ENCODE assay signal across 20 cellular contexts in genomic region chr7:109476409-109476808, GRCh38.
DNase-seq lines count a peak whose midpoint lies in the region; ATAC-seq and TF ChIP-seq lines count a peak whose summit lies in the region.
"Had no signal": no experiment of that assay in that cellular context is flagged by ENCODE, and none has a peak within 500 bp of the region (broad histone marks: within the 10 kb centered on the region; RNA-seq: fewer than 3 reads in every experiment).

No MANE protein-coding gene starts in this region.

- intact Hi-C loops in A673 (cut with micrococcal nuclease; ENCODE audit: unreplicated experiment) = no loop called here

- CTCF ChIA-PET in A673 (lab: Charles Lee) = no interaction called here

- H3K9me3 ChIP-seq in A673 (ENCODE audit: low read depth, low read length, poor library complexity, severe bottlenecking) (no peaks in the 10 kb centered on the region), Karpas-422 (ENCODE audit: low read length) (no peaks in the 10 kb centered on the region)
- H3K9me3 ChIP-seq: HAP-1 had no signal

- H3K4me3 ChIP-seq in A673 (ENCODE audit: low read depth, low read length, poor library complexity, severe bottlenecking) (no peak overlapping the region), Karpas-422 (ENCODE audit: low read length) (no peak overlapping the region)
- H3K4me3 ChIP-seq: GM23248, HAP-1, PC-9 had no signal

- no peak overlapping the region for H3K9ac ChIP-seq in Karpas-422 (ENCODE audit: low read length)
- H3K9ac ChIP-seq: GM23248, SK-N-SH had no signal

- H3K4me2 ChIP-seq in Karpas-422 (ENCODE audit: low read depth, low read length, poor library complexity, severe bottlenecking) = no peak overlapping the region
- H3K4me2 ChIP-seq: PC-9, SK-N-SH had no signal

- no peaks in the 10 kb centered on the region for H4K20me1 ChIP-seq in Karpas-422 (ENCODE audit: insufficient read depth, low read depth, low read length)

- POLR2A ChIA-PET in A673 (lab: Charles Lee; ENCODE audit: low non-redundant PET) = no interaction called here

- H3K36me3 ChIP-seq in A673 (ENCODE audit: insufficient read depth, low read length, poor library complexity, severe bottlenecking) (no peaks in the 10 kb centered on the region), Karpas-422 (ENCODE audit: insufficient read depth, low read length) (no peaks in the 10 kb centered on the region)
- H3K36me3 ChIP-seq: HAP-1 had no signal

- H2AFZ ChIP-seq in Karpas-422 (ENCODE audit: low read length) = no peak overlapping the region
- H2AFZ ChIP-seq: GM23248, PC-9 had no signal

- BruUV-seq in A673 (replicated peaks; lab: Mats Ljungman, UMichigan) = no TSS peak

- ATAC-seq in HG03159 (IDR thresholded peaks at IDR 0.05; ENCODE audit: unreplicated experiment) = no peak
- no peak for ATAC-seq in GM21576 (IDR thresholded peaks at IDR 0.05; ENCODE audit: unreplicated experiment)

- DNase-seq in A673 (ENCODE audit: low spot score) (peak; percentile 38), NCI-H1105 (lab: John Stamatoyannopoulos, UW) (peak; percentile 42), NCI-H187 (lab: John Stamatoyannopoulos, UW) (peak; percentile 76 to 87), NCI-H748 (lab: John Stamatoyannopoulos, UW; ENCODE audit: unreplicated experiment) (peak; percentile 63), Karpas-422 (no peak)
- DNase-seq: CD8-positive, alpha-beta memory T cell; GM23248; KBM-7; NCI-H1694; NCI-H2107; NCI-H2227 treated with DMSO at 0.1 percent for 48 hours; NCI-H526; PC-9; SHP77 treated with DMSO at 0.1 percent for 48 hours; SK-N-SH had no signal

- H3K4me1 ChIP-seq in A673 (ENCODE audit: insufficient read depth, low read length, poor library complexity, severe bottlenecking) = no peaks in the 10 kb centered on the region
- no peaks in the 10 kb centered on the region for H3K4me1 ChIP-seq in Karpas-422 (ENCODE audit: low read length)
- H3K4me1 ChIP-seq: HAP-1 had no signal

- no peak for TF ChIP-seq CTCF in A673 (conservative IDR thresholded peaks at IDR 0.05; ENCODE audit: low read depth, low read length)

- H3K9me2 ChIP-seq in Karpas-422 (replicated peaks; ENCODE audit: insufficient read depth, low read length) = no peaks in the 10 kb centered on the region
- H3K9me2 ChIP-seq: SK-N-SH had no signal

- H3K27ac ChIP-seq in A673 (ENCODE audit: low read depth, low read length, poor library complexity, severe bottlenecking) (no peak overlapping the region), Karpas-422 (ENCODE audit: low read length) (no peak overlapping the region)
- H3K27ac ChIP-seq: C4-2B, GM23248, PC-9, RWPE1 had no signal

- no peaks in the 10 kb centered on the region for H3K79me2 ChIP-seq in Karpas-422 (ENCODE audit: low read length)

- H3K27me3 ChIP-seq in A673 (replicated peaks; ENCODE audit: insufficient read depth, low read depth, low read length, poor library complexity) = no peaks in the 10 kb centered on the region
- no peaks in the 10 kb centered on the region for H3K27me3 ChIP-seq in Karpas-422 (ENCODE audit: low read length)
